8 cellular contexts compared by ENCODE assay signal in genomic region chr2:172095146-172095904, GRCh38. TPM values are rescaled to one million over a fixed set of nuclear protein-coding genes. Genes with fewer than 3 reads are reported as not detected.
A peak's percentile ranks its signal among the peaks of the same experiment; 100 is the strongest.
DNase-seq lines count a peak whose midpoint lies in the region; ATAC-seq, FAIRE-seq and TF ChIP-seq lines count a peak whose summit lies in the region.

No MANE protein-coding gene starts in this region.

- SMC1A ChIA-PET in GM12878 (lab: Charles Lee; ENCODE audit: uncharacterized antibody, unreplicated experiment) = interaction anchor here (1.0 kb wide), 1 partner anchor 17 kb away, joined by 3 read pairs; no protein-coding TSS in a partner anchor

- H2AFZ ChIP-seq in GM12878 (ENCODE audit: control insufficient read depth, low read depth, low read length) = peak overlapping the region; percentile 54

- peak overlapping the region; percentile 68 for H3K4me3 ChIP-seq in HL-60 (replicated peaks; ENCODE audit: insufficient read depth, low read length)
- H3K4me3 ChIP-seq in GM12878 = peak overlapping the region; percentile 65

- 6% methylated on average over 45 of the region's 51 CpGs for WGBS in GM12878 (ENCODE audit: insufficient coverage, insufficient replicate concordance, low lambda C conversion rate, missing lambda C conversion rate)

- in situ Hi-C loops in GM12878 (cut with MboI) = no loop called here

- CTCF ChIA-PET in GM12878 (lab: Yijun Ruan, JAX) = interaction anchor here (0.6 kb wide), 1 partner anchor 520 kb away, joined by 4 read pairs; no protein-coding TSS in a partner anchor

- DNase-seq in D721Med (ENCODE audit: insufficient read length, low spot score) (peak; percentile 39), HL-60 (ENCODE audit: low read depth in 1 of 2, low spot score in 1 of 2) (peak in 1 of 2 experiments; percentile 60), T-helper 1 cell (peak; percentile 57 to 72 (median 65)), GM12878 (ENCODE audit: low read depth, low spot score) (no peak), iPS-NIHi11 (ENCODE audit: low spot score) (peak; percentile 65)
- DNase-seq in stimulated activated CD4-positive, alpha-beta T cell treated with anti-CD3 and anti-CD28 coated beads, Interleukin-2, amount 100 ng/mL, for 24 hours = peak; percentile 64 to 68

- H3K27me3 ChIP-seq in HL-60 (ENCODE audit: insufficient read depth, poor library complexity, severe bottlenecking) = peaks cover 88% of the 10 kb centered on the region
- H3K27me3 ChIP-seq in GM12878 (replicated peaks in 1 of 2; ENCODE audit: control insufficient read depth in 2 of 2, insufficient read depth in 2 of 2, low read length in 1 of 2) = peaks cover 32 to 57% of the 10 kb centered on the region in 2 experiments

- intact Hi-C loops in GM12878 (cut with micrococcal nuclease; ENCODE audit: unreplicated experiment) = no loop called here

- peaks cover 25% of the 10 kb centered on the region for H3K4me1 ChIP-seq in GM12878 (ENCODE audit: control insufficient read depth, insufficient read depth, low read length)

- H3K36me3 ChIP-seq in GM12878 (ENCODE audit: control insufficient read depth in 2 of 2, insufficient read depth in 2 of 2, low read length in 1 of 2) = no peaks in the 10 kb centered on the region

- ATAC-seq in GM12878 (peak; percentile 43), HG03442 (IDR thresholded peaks at IDR 0.05; ENCODE audit: unreplicated experiment) (no peak), HG03469 (IDR thresholded peaks at IDR 0.05; ENCODE audit: unreplicated experiment) (no peak)

- no peak overlapping the region for H3K27ac ChIP-seq in HL-60 (replicated peaks)
- H3K27ac ChIP-seq in GM12878 (ENCODE audit: control insufficient read depth, insufficient read depth) = no peak overlapping the region

- POLR2A ChIA-PET in GM12878 (lab: Charles Lee) = no interaction called here

- TF ChIP-seq EP300 in GM12878 (IDR thresholded peaks at IDR 0.05; ENCODE audit: borderline replicate concordance in 1 of 2, control insufficient read depth in 1 of 2, low read depth in 2 of 2, low read length in 2 of 2) = no peak

- no TSS peak for BruUV-seq in GM12878 (replicated peaks; lab: Mats Ljungman, UMichigan)

- no peak overlapping the region; the same call in 1 of the 2 replicates for H3K9ac ChIP-seq in GM12878 (ENCODE audit: control insufficient read depth, insufficient read depth, low read length)

- peaks cover 2% of the 10 kb centered on the region; the same call in 1 of the 2 replicates for H4K20me1 ChIP-seq in GM12878 (ENCODE audit: control insufficient read depth, insufficient read depth)

- no peaks in the 10 kb centered on the region for H3K9me3 ChIP-seq in GM12878 (replicated peaks; ENCODE audit: control insufficient read depth, insufficient read depth, low read length)

- FAIRE-seq in D721Med (lab: Jason Lieb, UNC) = no peak
- peak; percentile 56 for FAIRE-seq in GM12878 (lab: Jason Lieb, UNC)

- peak overlapping the region; percentile 92 for H3K4me2 ChIP-seq in GM12878 (ENCODE audit: control insufficient read depth, insufficient read depth)

- RAD21 ChIA-PET in GM12878 (lab: Charles Lee; ENCODE audit: unreplicated experiment) = no interaction called here

- TF ChIP-seq CTCF in D721Med (IDR thresholded peaks at IDR 0.05; ENCODE audit: insufficient read depth, missing control alignments) = no peak
- no peak for TF ChIP-seq CTCF in HL-60 (IDR thresholded peaks at IDR 0.05; ENCODE audit: insufficient read depth, low read length)
- TF ChIP-seq CTCF in GM12878 (IDR thresholded peaks at IDR 0.05 in 2 of 3, conservative IDR thresholded peaks at IDR 0.05 in 1 of 3; ENCODE audit: control insufficient read depth in 2 of 3, extremely low read depth in 1 of 3, insufficient read depth in 1 of 3, low read depth in 3 of 3, low read length in 3 of 3) = no peak

- TF ChIP-seq RAD21 in GM12878 (IDR thresholded peaks at IDR 0.05; ENCODE audit: insufficient read depth, low read depth, low read length) = no peak

- TF ChIP-seq POLR2A in GM12878 (IDR thresholded peaks at IDR 0.05; ENCODE audit: low read depth, low read length) = no peak

- H3K79me2 ChIP-seq in GM12878 (ENCODE audit: control insufficient read depth, insufficient read depth, low read length) = no peaks in the 10 kb centered on the region

TF ChIP-seq in GM12878, 131 proteins besides CTCF, POLR2A, EP300 and RAD21 (continues in another document):
- no peak for TF ChIP-seq CHD1 (IDR thresholded peaks at IDR 0.05; ENCODE audit: low read depth, low read length)
- no peak for TF ChIP-seq LARP7 (IDR thresholded peaks at IDR 0.05)
- no peak for TF ChIP-seq RAD51 (IDR thresholded peaks at IDR 0.05)
- no peak for TF ChIP-seq SMARCA5 (IDR thresholded peaks at IDR 0.05)
- TF ChIP-seq YY1 (IDR thresholded peaks at IDR 0.05; ENCODE audit: low read depth, low read length) = no peak
- TF ChIP-seq SUPT20H (IDR thresholded peaks at IDR 0.05; ENCODE audit: borderline replicate concordance, control insufficient read depth, low read depth, low read length) = no peak
- TF ChIP-seq RELA (IDR thresholded peaks at IDR 0.05; ENCODE audit: borderline replicate concordance, partially characterized antibody) = no peak
- no peak for TF ChIP-seq STAT3 (IDR thresholded peaks at IDR 0.05; ENCODE audit: low read depth, low read length)
- no peak for TF ChIP-seq ZNF622 (IDR thresholded peaks at IDR 0.05)
- 0 out of 2 replicates have a peak, but pooled peaks have one; percentile 17 for TF ChIP-seq CHD2 (IDR thresholded peaks at IDR 0.05; ENCODE audit: borderline replicate concordance, low read depth, low read length)
- no peak for TF ChIP-seq E2F4 (IDR thresholded peaks at IDR 0.05; ENCODE audit: low read depth, low read length)
- no peak for TF ChIP-seq SREBF1 (IDR thresholded peaks at IDR 0.05; ENCODE audit: low read length)
- no peak for TF ChIP-seq ZNF24 (IDR thresholded peaks at IDR 0.05)
- no peak for TF ChIP-seq BMI1 (IDR thresholded peaks at IDR 0.05; ENCODE audit: borderline replicate concordance)
- peak; percentile 34; the same call in 1 of the 2 replicates for TF ChIP-seq RUNX3 (IDR thresholded peaks at IDR 0.05; ENCODE audit: low read length)
- no peak for TF ChIP-seq RCOR1 (conservative IDR thresholded peaks at IDR 0.05; ENCODE audit: low read depth, low read length)
- no peak for TF ChIP-seq GABPA (IDR thresholded peaks at IDR 0.05; ENCODE audit: low read depth)
- no peak for TF ChIP-seq MYC (IDR thresholded peaks at IDR 0.05; ENCODE audit: insufficient read depth, insufficient read length, insufficient replicate concordance, low read length, severe bottlenecking)
- no peak; the same call in 1 of the 2 replicates for TF ChIP-seq EZH2 (IDR thresholded peaks at IDR 0.05; ENCODE audit: borderline replicate concordance, control insufficient read depth, low read depth, low read length)
- no peak for TF ChIP-seq CBFB (IDR thresholded peaks at IDR 0.05; ENCODE audit: low read depth)
- peak in 1 of 2 experiments; percentile 70; a peak in 1 of 3 replicates for TF ChIP-seq EGR1 (IDR thresholded peaks at IDR 0.05; ENCODE audit: borderline replicate concordance in 1 of 2, low read depth in 2 of 2, low read length in 2 of 2)
- no peak for TF ChIP-seq ZBED1 (IDR thresholded peaks at IDR 0.05; ENCODE audit: borderline replicate concordance)
- no peak for TF ChIP-seq ESRRA (IDR thresholded peaks at IDR 0.05; ENCODE audit: low read length)

RNA-seq across cellular contexts. Expression of gene DLX2, which starts 7.4 kb away (rescaled TPM):
- total RNA-seq in GM12878 (2013; cell fraction: nucleolus; rRNA removed) = not detected in 2 replicates
- total RNA-seq in GM12878 (2014; rRNA removed) (not detected in 2 replicates), GM12878 (2014; rRNA removed; fragmentation: Illumina TruSeq; extraction: Trizol) (not detected in 2 replicates), GM12878 (2021) (not detected in 2 replicates)
- polyA plus RNA-seq in GM12878 (2011; ENCODE audit: low read depth) = not detected
- polyA plus RNA-seq in GM12878 (2011; rRNA removed) (not detected in 2 replicates), GM12878 (2014; fragmentation: Illumina TruSeq; extraction: Trizol) (0.03 TPM in 1 of 2 replicates, not detected in the other), GM12878 (2014; fragmentation: Nextera tagmentation; extraction: Ambion mirVana) (not detected), GM12878 (2014; rRNA removed) (not detected in 2 replicates), GM12878 (2016; fragmentation: Nextera tagmentation; extraction: Ambion mirVana) (not detected)
- not detected in 2 replicates for polyA plus RNA-seq in GM12878 (2011; cell fraction: cytosol; rRNA removed)
- polyA plus RNA-seq in GM12878 (2011; cell fraction: nucleus; rRNA removed) = not detected in 2 replicates
- 0.08 and 0.10 TPM in 2 replicates for polyA plus RNA-seq in GM12878 (2012)
- polyA minus RNA-seq in GM12878 (2011; rRNA and poly(A)+ RNA removed) = not detected in 2 replicates
- not detected in 2 replicates for polyA minus RNA-seq in GM12878 (2011; cell fraction: cytosol; rRNA and poly(A)+ RNA removed)
- polyA minus RNA-seq in GM12878 (2011; cell fraction: nucleus; rRNA and poly(A)+ RNA removed) = not detected in 2 replicates

RNA-seq across cellular contexts. Expression of gene DLX1, which starts 10.0 kb away (rescaled TPM):
- total RNA-seq in GM12878 (2013; cell fraction: nucleolus; rRNA removed) = not detected in 2 replicates
- total RNA-seq in GM12878 (2014; rRNA removed) (not detected in 2 replicates), GM12878 (2014; rRNA removed; fragmentation: Illumina TruSeq; extraction: Trizol) (not detected in 2 replicates), GM12878 (2021) (not detected in 2 replicates)
- not detected for polyA plus RNA-seq in GM12878 (2011; ENCODE audit: low read depth)
- polyA plus RNA-seq in GM12878 (2011; rRNA removed) (not detected in 2 replicates), GM12878 (2014; fragmentation: Illumina TruSeq; extraction: Trizol) (0.06 TPM in 1 of 2 replicates, not detected in the other), GM12878 (2014; fragmentation: Nextera tagmentation; extraction: Ambion mirVana) (not detected), GM12878 (2014; rRNA removed) (not detected in 2 replicates), GM12878 (2016; fragmentation: Nextera tagmentation; extraction: Ambion mirVana) (not detected)
- polyA plus RNA-seq in GM12878 (2011; cell fraction: cytosol; rRNA removed) = not detected in 2 replicates
- polyA plus RNA-seq in GM12878 (2011; cell fraction: nucleus; rRNA removed) = 0.18 TPM in 1 of 2 replicates, not detected in the other
- 0.08 and 0.24 TPM in 2 replicates for polyA plus RNA-seq in GM12878 (2012)
- not detected in 2 replicates for polyA minus RNA-seq in GM12878 (2011; rRNA and poly(A)+ RNA removed)
- not detected in 2 replicates for polyA minus RNA-seq in GM12878 (2011; cell fraction: cytosol; rRNA and poly(A)+ RNA removed)
- not detected in 2 replicates for polyA minus RNA-seq in GM12878 (2011; cell fraction: nucleus; rRNA and poly(A)+ RNA removed)
